In genomic region chr9:137069508-137070071, GRCh38 we compare ENCODE assay signal across 8 cellular contexts. TPM values are rescaled to one million over a fixed set of nuclear protein-coding genes. Genes with fewer than 3 reads are reported as not detected.
DNase-seq lines count a peak whose midpoint lies in the region; ATAC-seq lines count a peak whose summit lies in the region.

No MANE protein-coding gene starts in this region.

- peak; percentile 33 for DNase-seq in activated CD4-positive, CD25-positive, alpha-beta regulatory T cell treated with anti-CD3 and anti-CD28 coated beads, Interleukin-2, amount 50 U/mL, for 72 hours
- DNase-seq in activated CD4-positive, CD25-positive, alpha-beta regulatory T cell (lab: John Stamatoyannopoulos, UW), result no peak
- no peak for DNase-seq in effector CD4-positive, alpha-beta T cell
- DNase-seq in effector memory CD4-positive, alpha-beta T cell, result no peak

- H3K9ac ChIP-seq in HUES64 (ENCODE audit: low read depth, low read length), result peak overlapping the region; percentile 83; the same call in 1 of the 2 replicates
- peak overlapping the region in 1 of 2 donors; percentile 39 for H3K9ac ChIP-seq in duodenal mucosa (ENCODE audit: low read depth in 1 of 2, low read length in 2 of 2)
- peak overlapping the region; percentile 21 for H3K9ac ChIP-seq in skeletal muscle satellite cell (ENCODE audit: low read depth, low read length)

- H3K36me3 ChIP-seq in HUES64 (ENCODE audit: insufficient read depth, low read length) (peaks cover 11% of the 10 kb centered on the region), duodenal mucosa (ENCODE audit: control insufficient read depth in 1 of 2, insufficient read depth in 2 of 2, low read length in 2 of 2) (peaks cover 0 to 5% of the 10 kb centered on the region in 2 donors), skeletal muscle satellite cell (ENCODE audit: insufficient read depth, low read length) (no peaks in the 10 kb centered on the region)
- H3K36me3 ChIP-seq in effector memory CD4-positive, alpha-beta T cell (ENCODE audit: control insufficient read depth, insufficient read depth, low read length), result no peaks in the 10 kb centered on the region

- WGBS in HUES64, result 3% methylated on average over 48 of the region's 48 CpGs

- peaks cover 8% of the 10 kb centered on the region; the same call in 1 of the 2 replicates for H3K4me1 ChIP-seq in HUES64 (ENCODE audit: insufficient read depth, low read length)
- peaks cover 33 to 42% of the 10 kb centered on the region in 2 donors for H3K4me1 ChIP-seq in duodenal mucosa (ENCODE audit: control insufficient read depth in 1 of 2, insufficient read depth in 2 of 2, low read length in 2 of 2)
- H3K4me1 ChIP-seq in skeletal muscle satellite cell (ENCODE audit: control insufficient read depth, insufficient read depth, low read length), result peaks cover 15% of the 10 kb centered on the region
- H3K4me1 ChIP-seq in effector memory CD4-positive, alpha-beta T cell (ENCODE audit: control insufficient read depth, insufficient read depth, low read length, poor library complexity, severe bottlenecking), result peaks cover 12% of the 10 kb centered on the region

- H3K4me3 ChIP-seq in HUES64 (ENCODE audit: low read length), result peak overlapping the region; percentile 75
- H3K4me3 ChIP-seq in duodenal mucosa (ENCODE audit: low read depth in 1 of 2, low read length in 2 of 2), result peak overlapping the region; percentile 50 to 62
- peak overlapping the region; percentile 76 for H3K4me3 ChIP-seq in skeletal muscle satellite cell (ENCODE audit: low read length)
- no peak overlapping the region for H3K4me3 ChIP-seq in effector memory CD4-positive, alpha-beta T cell (ENCODE audit: insufficient read depth, low read depth, low read length, poor library complexity, severe bottlenecking)

- H3K4me2 ChIP-seq in skeletal muscle satellite cell (ENCODE audit: low read length), result peak overlapping the region; percentile 91

- no peak for ATAC-seq in HG03280 (IDR thresholded peaks at IDR 0.05; ENCODE audit: unreplicated experiment)

- no peak overlapping the region for H3K27ac ChIP-seq in HUES64 (ENCODE audit: low read depth, low read length)
- no peak overlapping the region for H3K27ac ChIP-seq in duodenal mucosa (ENCODE audit: low read depth, low read length)
- H3K27ac ChIP-seq in effector memory CD4-positive, alpha-beta T cell (ENCODE audit: insufficient read depth, low read length, poor library complexity, severe bottlenecking), result no peak overlapping the region

- H3K27me3 ChIP-seq in HUES64 (ENCODE audit: insufficient read depth, low read length) (peaks cover 16% of the 10 kb centered on the region; the same call in 1 of the 2 replicates), duodenal mucosa (ENCODE audit: control insufficient read depth in 1 of 2, insufficient read depth in 2 of 2, low read length in 2 of 2) (no peaks in the 10 kb centered on the region), skeletal muscle satellite cell (ENCODE audit: control insufficient read depth, insufficient read depth, low read length) (no peaks in the 10 kb centered on the region)
- no peaks in the 10 kb centered on the region for H3K27me3 ChIP-seq in effector memory CD4-positive, alpha-beta T cell (replicated peaks; ENCODE audit: control insufficient read depth, insufficient read depth, low read length, poor library complexity, severe bottlenecking)

- H3K9me3 ChIP-seq in HUES64 (ENCODE audit: insufficient read depth, low read depth, low read length) (no peaks in the 10 kb centered on the region), duodenal mucosa (ENCODE audit: control insufficient read depth in 1 of 2, low read length in 2 of 2) (no peaks in the 10 kb centered on the region), skeletal muscle satellite cell (replicated peaks; ENCODE audit: low read length) (no peaks in the 10 kb centered on the region)
- H3K9me3 ChIP-seq in effector memory CD4-positive, alpha-beta T cell (ENCODE audit: control insufficient read depth, low read length), result no peaks in the 10 kb centered on the region

RNA-seq across cellular contexts. Expression of gene SAPCD2, which starts 0.8 kb away (rescaled TPM):
- 14.1 TPM for polyA plus RNA-seq in HUES64 (2013, experiment 1 of 2)
- polyA plus RNA-seq in HUES64 (2013, experiment 2 of 2), result 18.4 TPM
- total RNA-seq in skeletal muscle satellite cell (2012; rRNA removed), result 2.8 and 5.5 TPM in 2 replicates

RNA-seq across cellular contexts. Expression of gene UAP1L1, which starts 7.7 kb away (rescaled TPM):
- 1.6 TPM for polyA plus RNA-seq in HUES64 (2013, experiment 1 of 2)
- 2.9 TPM for polyA plus RNA-seq in HUES64 (2013, experiment 2 of 2)
- total RNA-seq in skeletal muscle satellite cell (2012; rRNA removed), result 13.2 and 13.5 TPM in 2 replicates

RNA-seq across cellular contexts. Expression of gene ENTPD2, which starts 15.7 kb away (rescaled TPM):
- 0.30 TPM for polyA plus RNA-seq in HUES64 (2013, experiment 1 of 2)
- 0.70 TPM for polyA plus RNA-seq in HUES64 (2013, experiment 2 of 2)
- total RNA-seq in skeletal muscle satellite cell (2012; rRNA removed), result not detected in 2 replicates

RNA-seq across cellular contexts. Expression of gene MAN1B1, which starts 17.2 kb away (rescaled TPM):
- polyA plus RNA-seq in HUES64 (2013, experiment 1 of 2), result 21.0 TPM
- 24.5 TPM for polyA plus RNA-seq in HUES64 (2013, experiment 2 of 2)
- 48.1 and 54.8 TPM in 2 replicates for total RNA-seq in skeletal muscle satellite cell (2012; rRNA removed)

RNA-seq across cellular contexts. Expression of gene NPDC1, which starts 23.6 kb away (rescaled TPM):
- 16.3 TPM for polyA plus RNA-seq in HUES64 (2013, experiment 1 of 2)
- 17.0 TPM for polyA plus RNA-seq in HUES64 (2013, experiment 2 of 2)
- total RNA-seq in skeletal muscle satellite cell (2012; rRNA removed), result 22.1 and 22.5 TPM in 2 replicates
